In genomic region chr21:34100789-34101188, GRCh38 we compare ENCODE assay signal across 1 cellular context.
TF ChIP-seq lines count a peak whose summit lies in the region.

No MANE protein-coding gene starts in this region.

TF ChIP-seq in GM23338, 12 proteins besides CTCF, POLR2A, EP300 and RAD21 (continued from another document):
- TF ChIP-seq ZNF462 (CRISPR knock-in tag; IDR thresholded peaks at IDR 0.05) (no peak), CREB1 (CRISPR knock-in tag; IDR thresholded peaks at IDR 0.05; ENCODE audit: low read depth) (no peak)
